Comparison of ENCODE assay signal across 9 cellular contexts in the genomic region with DNA sequence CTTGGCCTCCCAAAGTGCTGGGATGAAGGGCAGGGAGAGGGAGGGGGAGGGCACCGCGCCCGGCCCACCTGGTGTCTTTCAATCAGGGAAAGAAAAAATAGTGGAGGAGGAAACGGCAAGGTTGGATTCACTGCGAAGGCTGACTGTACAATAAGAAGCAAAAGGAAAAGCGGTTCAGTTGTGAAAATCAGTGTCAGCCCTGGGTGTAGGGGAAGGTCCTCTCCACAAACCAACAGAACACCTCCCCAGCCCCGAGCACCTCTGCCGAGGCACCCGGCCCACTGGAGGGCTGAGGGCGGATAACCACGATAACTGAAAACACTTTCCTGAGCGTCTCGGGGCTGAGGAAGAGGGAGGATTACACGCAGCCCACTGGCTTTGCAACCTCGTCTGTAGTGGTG.
DNase-seq lines count a peak whose midpoint lies in the region; ATAC-seq and TF ChIP-seq lines count a peak whose summit lies in the region.
"Had no signal": no experiment of that assay in that cellular context is flagged by ENCODE, and none has a peak within 500 bp of the region (broad histone marks: within the 10 kb centered on the region; RNA-seq: fewer than 3 reads in every experiment).

No MANE protein-coding gene starts in this region.

- no peak for ATAC-seq in GM19455 (IDR thresholded peaks at IDR 0.05; ENCODE audit: unreplicated experiment)
- ATAC-seq in GM18858 (IDR thresholded peaks at IDR 0.05; ENCODE audit: unreplicated experiment), result no peak
- ATAC-seq in GM19463 (IDR thresholded peaks at IDR 0.05; ENCODE audit: unreplicated experiment), result no peak

- peak overlapping the region; percentile 89 for H3K27ac ChIP-seq in effector memory CD4-positive, alpha-beta T cell (ENCODE audit: insufficient read depth, low read length, poor library complexity, severe bottlenecking)
- H3K27ac ChIP-seq in rectal smooth muscle tissue (ENCODE audit: low read depth, low read length), result no peak overlapping the region

- no peak overlapping the region for H3K9ac ChIP-seq in rectal smooth muscle tissue (ENCODE audit: low read length)

- H3K9me3 ChIP-seq in effector memory CD4-positive, alpha-beta T cell (ENCODE audit: control insufficient read depth, low read length), result no peaks in the 10 kb centered on the region

- no peak for DNase-seq in effector memory CD4-positive, alpha-beta T cell
- no peak for DNase-seq in RPMI8226
- DNase-seq: HCEC 1CT had no signal

- no peak for TF ChIP-seq CTCF in WI38 (IDR thresholded peaks at IDR 0.05; ENCODE audit: low read depth, low read length)

- H3K4me3 ChIP-seq in GM08714 (ENCODE audit: low read length) (peak overlapping the region; percentile 88; the same call in 1 of the 2 replicates), WI38 (ENCODE audit: low read depth, low read length) (peak overlapping the region; percentile 91), rectal smooth muscle tissue (ENCODE audit: low read length) (peak overlapping the region; percentile 87)
- H3K4me3 ChIP-seq in effector memory CD4-positive, alpha-beta T cell (ENCODE audit: insufficient read depth, low read depth, low read length, poor library complexity, severe bottlenecking), result peak overlapping the region; percentile 80

- H3K36me3 ChIP-seq in effector memory CD4-positive, alpha-beta T cell (ENCODE audit: control insufficient read depth, insufficient read depth, low read length), result peaks cover 15% of the 10 kb centered on the region
- peaks cover 5% of the 10 kb centered on the region for H3K36me3 ChIP-seq in rectal smooth muscle tissue (ENCODE audit: control insufficient read depth, insufficient read depth, low read length)

- H3K27me3 ChIP-seq in effector memory CD4-positive, alpha-beta T cell (replicated peaks; ENCODE audit: control insufficient read depth, insufficient read depth, low read length, poor library complexity, severe bottlenecking), result no peaks in the 10 kb centered on the region
- H3K27me3 ChIP-seq in rectal smooth muscle tissue (ENCODE audit: control insufficient read depth, insufficient read depth, low read length), result no peaks in the 10 kb centered on the region

- peaks cover 32% of the 10 kb centered on the region for H3K4me1 ChIP-seq in effector memory CD4-positive, alpha-beta T cell (ENCODE audit: control insufficient read depth, insufficient read depth, low read length, poor library complexity, severe bottlenecking)
- peaks cover 9% of the 10 kb centered on the region for H3K4me1 ChIP-seq in rectal smooth muscle tissue (ENCODE audit: control insufficient read depth, insufficient read depth, low read length)
